In the genomic region with DNA sequence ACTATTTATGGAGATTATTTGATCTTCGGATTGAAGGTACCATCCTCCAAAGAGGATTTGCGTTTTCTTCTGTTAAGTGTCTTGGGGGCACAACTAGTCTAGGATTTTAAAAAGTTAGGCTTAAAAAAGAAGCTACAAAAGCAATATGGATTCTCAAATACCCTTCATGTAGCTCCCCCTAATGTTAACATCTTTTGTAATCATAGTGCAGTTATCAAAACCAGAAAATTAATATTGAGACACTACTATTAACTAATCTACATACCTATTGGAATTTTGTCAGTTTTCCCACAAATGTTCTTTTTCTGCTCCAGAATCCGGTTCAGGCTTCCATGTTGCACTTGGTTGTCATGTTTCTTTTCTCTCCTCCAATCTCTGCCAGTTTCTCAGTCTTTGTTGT, we compare ENCODE assay signal across 21 cellular contexts.
"Had no signal": no experiment of that assay in that cellular context is flagged by ENCODE, and none has a peak within 500 bp of the region (broad histone marks: within the 10 kb centered on the region; RNA-seq: fewer than 3 reads in every experiment).

No MANE protein-coding gene starts in this region.

- H3K4me3 ChIP-seq: MG63, SJCRH30 had no signal

- H3K36me3 ChIP-seq: MG63, SJCRH30 had no signal

- H3K27ac ChIP-seq: SJCRH30 had no signal

- H3K27me3 ChIP-seq: MG63, SJCRH30 had no signal

- DNase-seq: IMR-90, Karpas-422, KG1, MG63, NCI-H1092 treated with DMSO at 0.1 percent for 48 hours, NCI-H1436, NCI-H187, NCI-H2029, NCI-H2081 treated with DMSO at 0.1 percent for 48 hours, NCI-H2171, NCI-H226, NCI-H446, NCI-H510A, NCI-H524 treated with DMSO at 0.1 percent for 48 hours, NCI-H69, NCI-H774, RPMI8226, SHP77, SJCRH30 had no signal

- ATAC-seq: HepG2, SK-N-SH treated with all-trans-retinoic acid at 6 μM for 48 hours had no signal

- H3K4me1 ChIP-seq: SJCRH30 had no signal

- H3K9me3 ChIP-seq: MG63, SJCRH30 had no signal
